2 cellular contexts compared by ENCODE assay signal in genomic region chr4:55834086-55834795, GRCh38.
TF ChIP-seq lines count a peak whose summit lies in the region.

No MANE protein-coding gene starts in this region.

TF ChIP-seq in GM23338, 12 proteins besides CTCF, POLR2A, EP300 and RAD21:
- TF ChIP-seq EZH2phosphoT487 (IDR thresholded peaks at IDR 0.05; ENCODE audit: unreplicated experiment) (no peak), ETS1 (IDR thresholded peaks at IDR 0.05) (no peak), ZNF114 (CRISPR knock-in tag; IDR thresholded peaks at IDR 0.05) (no peak), JUNB (IDR thresholded peaks at IDR 0.05; ENCODE audit: unreplicated experiment) (no peak)

TF ChIP-seq in K562, 482 proteins besides CTCF, POLR2A, EP300 and RAD21 (continues in another document):
- TF ChIP-seq RHOXF2B (CRISPR knock-in tag; conservative IDR thresholded peaks at IDR 0.05) = no peak
- TF ChIP-seq USF2 (CRISPR knock-in tag; IDR thresholded peaks at IDR 0.05) = no peak
- TF ChIP-seq SIN3B (IDR thresholded peaks at IDR 0.05; ENCODE audit: low read depth) = no peak
- TF ChIP-seq ZBTB40 (IDR thresholded peaks at IDR 0.05) = no peak
- no peak for TF ChIP-seq ZBTB40 (CRISPR knock-in tag; IDR thresholded peaks at IDR 0.05)
- no peak for TF ChIP-seq ZNF518B (CRISPR knock-in tag; IDR thresholded peaks at IDR 0.05)
- no peak for TF ChIP-seq ATF6 (CRISPR knock-in tag; IDR thresholded peaks at IDR 0.05)
- no peak for TF ChIP-seq EP400 (IDR thresholded peaks at IDR 0.05)
- TF ChIP-seq TCFL5 (CRISPR knock-in tag; conservative IDR thresholded peaks at IDR 0.05) = no peak
- TF ChIP-seq SMARCE1 (IDR thresholded peaks at IDR 0.05) = peak; percentile 27; the same call in 1 of the 2 replicates
- no peak for TF ChIP-seq ELK3 (CRISPR knock-in tag; IDR thresholded peaks at IDR 0.05)
- TF ChIP-seq ZNF311 (CRISPR knock-in tag; IDR thresholded peaks at IDR 0.05) = no peak
- no peak for TF ChIP-seq KDM1A (IDR thresholded peaks at IDR 0.05)
- TF ChIP-seq SAFB2 (IDR thresholded peaks at IDR 0.05; ENCODE audit: borderline replicate concordance, low read depth, low read length, severe bottlenecking) = no peak
- TF ChIP-seq FOS (IDR thresholded peaks at IDR 0.05; ENCODE audit: extremely low read depth, insufficient read length) = no peak
- no peak for TF ChIP-seq MBD1 (CRISPR knock-in tag; IDR thresholded peaks at IDR 0.05)
- no peak for TF ChIP-seq EHMT2 (IDR thresholded peaks at IDR 0.05)
- TF ChIP-seq XRCC3 (IDR thresholded peaks at IDR 0.05) = no peak
- TF ChIP-seq CCNT2 (IDR thresholded peaks at IDR 0.05; ENCODE audit: borderline replicate concordance, extremely low read depth, insufficient read length, low read depth, low read length) = no peak
- TF ChIP-seq CHD1 (IDR thresholded peaks at IDR 0.05; ENCODE audit: low read length) = no peak
- TF ChIP-seq MLX (CRISPR knock-in tag; conservative IDR thresholded peaks at IDR 0.05) = no peak
- TF ChIP-seq RREB1 (CRISPR knock-in tag; IDR thresholded peaks at IDR 0.05) = no peak
- TF ChIP-seq FIP1L1 (IDR thresholded peaks at IDR 0.05; ENCODE audit: low read depth, low read length, poor library complexity, severe bottlenecking) = no peak
- TF ChIP-seq GABPB2 (CRISPR knock-in tag; conservative IDR thresholded peaks at IDR 0.05) = no peak
